8 cellular contexts compared by ENCODE assay signal in the genomic region with DNA sequence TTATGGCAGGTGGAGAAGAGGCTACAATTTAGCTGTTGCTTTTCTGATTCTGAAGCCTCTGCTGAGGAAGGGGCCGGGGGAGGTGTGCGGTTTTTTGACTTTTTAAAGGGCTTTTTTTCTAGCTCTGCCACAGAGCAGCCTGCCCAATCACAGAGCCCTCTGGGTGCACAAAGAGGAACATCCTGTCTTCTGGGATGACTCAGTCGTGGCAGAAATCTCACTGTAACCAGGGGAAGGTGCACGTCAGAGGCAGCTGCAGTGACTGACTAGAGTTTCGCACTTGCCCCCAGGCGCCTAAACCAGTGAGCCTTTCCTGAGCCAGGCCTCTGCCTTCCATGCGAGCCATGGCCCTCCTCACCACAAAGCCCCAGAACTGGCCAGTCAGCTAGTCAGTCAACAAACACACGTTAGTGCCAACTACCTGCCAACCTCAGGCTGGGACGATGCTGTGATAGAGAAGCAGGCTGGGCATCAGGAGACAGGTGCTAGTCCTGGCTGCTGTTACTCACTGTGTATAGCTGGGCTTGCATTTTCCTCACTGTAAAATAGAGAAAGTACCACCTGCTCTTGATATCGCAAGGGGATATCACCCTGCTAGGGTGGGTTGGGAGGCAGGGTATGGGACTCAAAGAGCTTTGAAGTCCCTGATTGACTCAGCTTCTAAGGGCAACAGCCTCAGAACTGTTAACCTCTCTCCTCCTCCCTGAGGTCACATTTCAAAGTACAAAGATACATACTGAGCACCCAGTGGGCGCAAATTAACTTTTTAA. TPM values are rescaled to one million over a fixed set of nuclear protein-coding genes. Genes with fewer than 3 reads are reported as not detected.
DNase-seq lines count a peak whose midpoint lies in the region; ATAC-seq and TF ChIP-seq lines count a peak whose summit lies in the region.

No MANE protein-coding gene starts in this region.

- H3K79me2 ChIP-seq in PC-9 (ENCODE audit: low read depth) (no peaks in the 10 kb centered on the region), trophoblast cell (ENCODE audit: control insufficient read depth, insufficient read depth, low read length, poor library complexity) (no peaks in the 10 kb centered on the region)

- H3F3A ChIP-seq in PC-9 (ENCODE audit: insufficient read depth, low read depth), result peaks cover 8% of the 10 kb centered on the region; the same call in 1 of the 2 replicates

- H3K9me3 ChIP-seq in PC-9 (ENCODE audit: insufficient read depth, low read depth), result no peaks in the 10 kb centered on the region
- H3K9me3 ChIP-seq in trophoblast cell (ENCODE audit: insufficient read depth, low read depth, low read length), result no peaks in the 10 kb centered on the region

- H3K4me3 Mint-ChIP-seq in activated T-helper 1 cell treated with anti-CD3 and anti-CD28 coated beads, Interleukin-12 subunit alpha, Interleukin-12 subunit beta, Interleukin-2, Interleukin-4 antibody, amounts not matched to agents 30 ng/mL and 10 ng/mL and 1 ng/mL, durations not matched to agents 14 hours and 24 hours and 36 hours, result peak overlapping the region; percentile 90
- H3K4me3 Mint-ChIP-seq in type B pancreatic cell, result peak overlapping the region; percentile 89

- H3K4me1 Mint-ChIP-seq in activated T-helper 1 cell treated with anti-CD3 and anti-CD28 coated beads, Interleukin-12 subunit alpha, Interleukin-12 subunit beta, Interleukin-2, Interleukin-4 antibody, amounts not matched to agents 30 ng/mL and 10 ng/mL and 1 ng/mL, durations not matched to agents 14 hours and 24 hours and 36 hours (ENCODE audit: low read depth), result peaks cover 69% of the 10 kb centered on the region
- H3K4me1 Mint-ChIP-seq in type B pancreatic cell (ENCODE audit: unreplicated experiment), result peaks cover 50% of the 10 kb centered on the region

- H2AK5ac ChIP-seq in trophoblast cell (ENCODE audit: low read length), result no peak overlapping the region

- H3K4me2 ChIP-seq in PC-9 (peak overlapping the region; percentile 58), trophoblast cell (ENCODE audit: low read length) (peak overlapping the region; percentile 5)

- no peak overlapping the region for H3K4me3 ChIP-seq in PC-9
- no peak overlapping the region for H3K4me3 ChIP-seq in trophoblast cell (ENCODE audit: low read depth, low read length)

- H3K9me2 ChIP-seq in PC-9 (ENCODE audit: insufficient read depth), result no peaks in the 10 kb centered on the region

- no peak overlapping the region for H4K8ac ChIP-seq in trophoblast cell (ENCODE audit: low read depth, low read length)

- BruUV-seq in PC-9 (replicated peaks; lab: Mats Ljungman, UMichigan), result no TSS peak

- TF ChIP-seq CTCF in PC-9 (conservative IDR thresholded peaks at IDR 0.05) (no peak), foreskin keratinocyte (conservative IDR thresholded peaks at IDR 0.05) (peak; percentile 8), type B pancreatic cell (conservative IDR thresholded peaks at IDR 0.05) (no peak)

- H2BK12ac ChIP-seq in trophoblast cell (ENCODE audit: low read length), result peak overlapping the region; percentile 50

- H3K36me3 ChIP-seq in PC-9 (ENCODE audit: low read depth) (no peaks in the 10 kb centered on the region), trophoblast cell (ENCODE audit: control insufficient read depth in 1 of 2, insufficient read depth in 2 of 2, low read length in 2 of 2) (peaks cover 3 to 4% of the 10 kb centered on the region in 2 experiments)

- WGBS in trophoblast cell (ENCODE audit: extremely low coverage, insufficient coverage, insufficient read length), result no CpG with 5 or more reads among the region's 11 CpGs

- H3K36me3 Mint-ChIP-seq in activated T-helper 1 cell treated with anti-CD3 and anti-CD28 coated beads, Interleukin-12 subunit alpha, Interleukin-12 subunit beta, Interleukin-2, Interleukin-4 antibody, amounts not matched to agents 30 ng/mL and 10 ng/mL and 1 ng/mL, durations not matched to agents 14 hours and 24 hours and 36 hours (ENCODE audit: low read depth), result peaks cover 52% of the 10 kb centered on the region
- H3K36me3 Mint-ChIP-seq in type B pancreatic cell, result no peaks in the 10 kb centered on the region

- intact Hi-C loops in PC-9 (cut with micrococcal nuclease; ENCODE audit: unreplicated experiment), result no loop called here
- intact Hi-C loops in activated T-helper 1 cell treated with anti-CD3 and anti-CD28 coated beads, Interleukin-12 subunit alpha, Interleukin-12 subunit beta, Interleukin-2, Interleukin-4 antibody, amounts not matched to agents 30 ng/mL and 10 ng/mL and 1 ng/mL, durations not matched to agents 14 hours and 24 hours and 36 hours (cut with micrococcal nuclease), result loop anchor here (1.0 to 10.0 kb wide), 13 partner anchors 12 to 1111 kb away; a partner anchor contains a TSS

- no peak overlapping the region for H3K14ac ChIP-seq in trophoblast cell (ENCODE audit: low read length)

- no peak overlapping the region for H3K4ac ChIP-seq in trophoblast cell (ENCODE audit: low read depth, low read length)

- H3K9me3 Mint-ChIP-seq in activated T-helper 1 cell treated with anti-CD3 and anti-CD28 coated beads, Interleukin-12 subunit alpha, Interleukin-12 subunit beta, Interleukin-2, Interleukin-4 antibody, amounts not matched to agents 30 ng/mL and 10 ng/mL and 1 ng/mL, durations not matched to agents 14 hours and 24 hours and 36 hours, result no peaks in the 10 kb centered on the region
- H3K9me3 Mint-ChIP-seq in type B pancreatic cell, result no peaks in the 10 kb centered on the region

- H3K4me1 ChIP-seq in PC-9 (replicated peaks; ENCODE audit: insufficient read depth) (peaks cover 18% of the 10 kb centered on the region), foreskin keratinocyte (peaks cover 8% of the 10 kb centered on the region), trophoblast cell (ENCODE audit: control insufficient read depth in 1 of 2, insufficient read depth in 2 of 2, low read length in 2 of 2) (peaks cover 30 to 52% of the 10 kb centered on the region in 2 experiments)

- H3K27me3 ChIP-seq in PC-9 (ENCODE audit: insufficient read depth, low read depth) (no peaks in the 10 kb centered on the region), foreskin keratinocyte (no peaks in the 10 kb centered on the region), trophoblast cell (ENCODE audit: insufficient read depth, low read length) (no peaks in the 10 kb centered on the region)

- H4K91ac ChIP-seq in trophoblast cell (ENCODE audit: low read depth, low read length), result peak overlapping the region; percentile 54

- peak; percentile 78 for ATAC-seq in GM18499 (IDR thresholded peaks at IDR 0.05; ENCODE audit: insufficient read depth, unreplicated experiment)
- peak; percentile 90 for ATAC-seq in HG02938 (IDR thresholded peaks at IDR 0.05; ENCODE audit: unreplicated experiment)
- ATAC-seq in foreskin keratinocyte, result peak; percentile 95

- no peak overlapping the region for H3K18ac ChIP-seq in trophoblast cell (ENCODE audit: low read length)

- peak overlapping the region; percentile 36 for H2BK5ac ChIP-seq in trophoblast cell (ENCODE audit: low read depth, low read length, poor library complexity)

- DNase-seq in PC-9, result peak; percentile 75 to 89
- peak; percentile 89 for DNase-seq in activated T-helper 1 cell treated with anti-CD3 and anti-CD28 coated beads, Interleukin-12 subunit alpha, Interleukin-12 subunit beta, Interleukin-2, Interleukin-4 antibody, amounts not matched to agents 30 ng/mL and 10 ng/mL and 1 ng/mL, durations not matched to agents 14 hours and 24 hours and 36 hours (ENCODE audit: low spot score)
- peak; percentile 92 to 98 for DNase-seq in foreskin keratinocyte
- DNase-seq in trophoblast cell, result peak; percentile 99 to 100
- no peak for DNase-seq in type B pancreatic cell (ENCODE audit: extremely low spot score, unreplicated experiment)
- DNase-seq in NCI-H146 (lab: John Stamatoyannopoulos, UW), result no peak

- H3K27me3 Mint-ChIP-seq in activated T-helper 1 cell treated with anti-CD3 and anti-CD28 coated beads, Interleukin-12 subunit alpha, Interleukin-12 subunit beta, Interleukin-2, Interleukin-4 antibody, amounts not matched to agents 30 ng/mL and 10 ng/mL and 1 ng/mL, durations not matched to agents 14 hours and 24 hours and 36 hours (ENCODE audit: insufficient read depth), result no peaks in the 10 kb centered on the region
- H3K27me3 Mint-ChIP-seq in type B pancreatic cell, result no peaks in the 10 kb centered on the region

- H2AFZ ChIP-seq in PC-9 (no peak overlapping the region), trophoblast cell (ENCODE audit: insufficient read depth, low read length, poor library complexity) (no peak overlapping the region)

- peak overlapping the region; percentile 93 for H3K27ac Mint-ChIP-seq in activated T-helper 1 cell treated with anti-CD3 and anti-CD28 coated beads, Interleukin-12 subunit alpha, Interleukin-12 subunit beta, Interleukin-2, Interleukin-4 antibody, amounts not matched to agents 30 ng/mL and 10 ng/mL and 1 ng/mL, durations not matched to agents 14 hours and 24 hours and 36 hours
- peak overlapping the region; percentile 75 for H3K27ac Mint-ChIP-seq in type B pancreatic cell

- no peak overlapping the region for H4K12ac ChIP-seq in trophoblast cell (ENCODE audit: low read depth, low read length)

- H4K20me1 ChIP-seq in PC-9 (ENCODE audit: insufficient read depth), result no peaks in the 10 kb centered on the region

- H3K27ac ChIP-seq in PC-9 (peak overlapping the region; percentile 75), foreskin keratinocyte (peak overlapping the region; percentile 83), trophoblast cell (ENCODE audit: low read depth, low read length) (peak overlapping the region; percentile 45)

- H2BK120ac ChIP-seq in trophoblast cell (ENCODE audit: insufficient read depth, low read length, poor library complexity), result peak overlapping the region; percentile 36

- CTCF ChIA-PET in PC-9 (lab: Charles Lee), result no interaction called here

- no peak overlapping the region for H3K9ac ChIP-seq in trophoblast cell (ENCODE audit: low read length)

- POLR2A ChIA-PET in PC-9 (lab: Charles Lee; ENCODE audit: unreplicated experiment), result interaction anchor here (0.7 kb wide), 1 partner anchor 9 kb away, joined by 4 read pairs; no protein-coding TSS in a partner anchor

- H3K79me1 ChIP-seq in trophoblast cell (ENCODE audit: low read length), result peaks cover 13% of the 10 kb centered on the region

- no peak overlapping the region for H3K23ac ChIP-seq in trophoblast cell (ENCODE audit: low read length)

RNA-seq across cellular contexts. Expression of a gene that starts 2.2 kb away (rescaled TPM):
- total RNA-seq in PC-9 (2021) (11.5 and 14.4 TPM in 2 replicates), foreskin keratinocyte (5.4 and 7.9 TPM in 2 replicates), type B pancreatic cell (ENCODE audit: low replicate concordance) (11.5 and 14.0 TPM in 2 replicates)
- 178 and 182 TPM in 2 replicates for total RNA-seq in activated T-helper 1 cell treated with anti-CD3 and anti-CD28 coated beads, Interleukin-12 subunit alpha, Interleukin-12 subunit beta, Interleukin-2, Interleukin-4 antibody, amounts not matched to agents 30 ng/mL and 10 ng/mL and 1 ng/mL, durations not matched to agents 14 hours and 24 hours and 36 hours
- 4.0 and 5.8 TPM in 2 replicates for polyA plus RNA-seq in foreskin keratinocyte
- 14.4 and 16.0 TPM in 2 replicates for polyA plus RNA-seq in trophoblast cell (2013)

RNA-seq across cellular contexts. Expression of a gene that starts 55.9 kb away (rescaled TPM):
- total RNA-seq in PC-9 (2021), result not detected in 2 replicates
- not detected in 2 replicates for total RNA-seq in activated T-helper 1 cell treated with anti-CD3 and anti-CD28 coated beads, Interleukin-12 subunit alpha, Interleukin-12 subunit beta, Interleukin-2, Interleukin-4 antibody, amounts not matched to agents 30 ng/mL and 10 ng/mL and 1 ng/mL, durations not matched to agents 14 hours and 24 hours and 36 hours
- total RNA-seq in foreskin keratinocyte, result not detected in 2 replicates
- not detected in 2 replicates for polyA plus RNA-seq in foreskin keratinocyte
- polyA plus RNA-seq in trophoblast cell (2013), result 0.08 TPM in 1 of 2 replicates, not detected in the other
- not detected in 2 replicates for total RNA-seq in type B pancreatic cell (ENCODE audit: low replicate concordance)

Comparison
In these comparisons a context has a peak if more than half of its experiments do, and no peak if none do; other contexts are left out.
1. DNase-seq: peak in PC-9 (2 of 2), activated T-helper 1 cell treated with anti-CD3 and anti-CD28 coated beads, Interleukin-12 subunit alpha, Interleukin-12 subunit beta, Interleukin-2, Interleukin-4 antibody, amounts not matched to agents 30 ng/mL and 10 ng/mL and 1 ng/mL, durations not matched to agents 14 hours and 24 hours and 36 hours (single experiment), foreskin keratinocyte (2 of 2) and trophoblast cell (2 of 2); none in type B pancreatic cell (single experiment) and NCI-H146 (single experiment).
2. RNA of a gene that starts 2.2 kb away (total RNA-seq): 178 to 182 TPM in activated T-helper 1 cell treated with anti-CD3 and anti-CD28 coated beads, Interleukin-12 subunit alpha, Interleukin-12 subunit beta, Interleukin-2, Interleukin-4 antibody, amounts not matched to agents 30 ng/mL and 10 ng/mL and 1 ng/mL, durations not matched to agents 14 hours and 24 hours and 36 hours; 11.5 to 14.4 TPM in PC-9, 11.5 to 14.0 TPM in type B pancreatic cell and 5.4 to 7.9 TPM in foreskin keratinocyte; every median in the first group is over 10 times any median in the second.
3. Peak in every context shown above with its lines, with median percentiles within 50 percentile points of each other: ATAC-seq and H3K27ac ChIP-seq.